8 cellular contexts compared by ENCODE assay signal in genomic region chr6:143060806-143061596, GRCh38. TPM values are rescaled to one million over a fixed set of nuclear protein-coding genes. Genes with fewer than 3 reads are reported as not detected.
DNase-seq lines count a peak whose midpoint lies in the region; ATAC-seq, FAIRE-seq and TF ChIP-seq lines count a peak whose summit lies in the region.

AIG1 (plus strand) TSS chr6:143060889; CDS start chr6:143060926, 37 bp downstream.

- WGBS in ovary, 3 donors = 6 to 13% (median 11%) methylated on average over 26 to 50 of the region's 50 CpGs
- WGBS in thymus = 10% methylated on average over 50 of the region's 50 CpGs

- no peaks in the 10 kb centered on the region for H3K36me3 ChIP-seq in NT2/D1 (ENCODE audit: insufficient read depth, insufficient read length, low read length)
- H3K36me3 ChIP-seq in ovary = no peaks in the 10 kb centered on the region
- H3K36me3 ChIP-seq in thymus (ENCODE audit: control insufficient read depth, insufficient read depth) = no peaks in the 10 kb centered on the region

- no peak for TF ChIP-seq CTCF in ovary (IDR thresholded peaks at IDR 0.05)

- ATAC-seq in HG03066 (IDR thresholded peaks at IDR 0.05; ENCODE audit: low read depth, unreplicated experiment) = peak; percentile 57

- intact Hi-C loops in ovary (cut with DNase I) = loop anchor here in 1 of 4 donors (5.0 kb wide), 2 partner anchors 114 to 219 kb away; partner anchors contain the start of gene HIVEP2

- H3K9me3 ChIP-seq in NT2/D1 (ENCODE audit: insufficient read depth, low read length) (peaks cover 8% of the 10 kb centered on the region; the same call in 1 of the 2 replicates), ovary (no peaks in the 10 kb centered on the region), thymus (ENCODE audit: control insufficient read depth) (no peaks in the 10 kb centered on the region)

- TF ChIP-seq EP300 in ovary (IDR thresholded peaks at IDR 0.05) = no peak

- no peak for TF ChIP-seq POLR2A in ovary (IDR thresholded peaks at IDR 0.05)

- DNase-seq in SKM-1 (lab: John Stamatoyannopoulos, UW; ENCODE audit: unreplicated experiment) (peak; percentile 43), SKM-1 treated with dmso at 0.1 percent for 144 hours (lab: John Stamatoyannopoulos, UW; ENCODE audit: unreplicated experiment) (no peak), NT2/D1 (ENCODE audit: low read depth, low spot score) (no peak), frontal cortex (ENCODE audit: low spot score in 2 of 2) (no peak), ovary (peak in 4 of 5 donors; percentile 70 to 83 (median 82))
- DNase-seq in activated effector memory CD4-positive, alpha-beta T cell treated with anti-CD3 and anti-CD28 coated beads, Interleukin-2, amount 50 U/mL, for 16 hours = peak; percentile 87

- H3K27ac ChIP-seq in ovary (peak within 1 kb of the TSS; percentile 67 to 83), thymus (ENCODE audit: low read depth) (peak within 1 kb of the TSS; percentile 88)

- peak within 1 kb of the TSS; percentile 83 for H3K9ac ChIP-seq in NT2/D1 (ENCODE audit: insufficient read length, low read depth)

- H3K4me1 ChIP-seq in NT2/D1 (ENCODE audit: insufficient read depth, insufficient read length) (no peaks in the 10 kb centered on the region), ovary (ENCODE audit: insufficient read depth) (peaks cover 3% of the 10 kb centered on the region), thymus (ENCODE audit: control insufficient read depth, insufficient read depth, low read length) (no peaks in the 10 kb centered on the region)

- no peak for FAIRE-seq in frontal cortex (lab: Jason Lieb, UNC)

- H3K4me3 ChIP-seq in NT2/D1 (ENCODE audit: insufficient read length, low read depth) (peak within 1 kb of the TSS; percentile 69), ovary (peak within 1 kb of the TSS; percentile 76), thymus (ENCODE audit: low read length) (peak within 1 kb of the TSS; percentile 78)

- no peaks in the 10 kb centered on the region for H3K27me3 ChIP-seq in NT2/D1 (ENCODE audit: insufficient read depth, insufficient read length)
- no peaks in the 10 kb centered on the region for H3K27me3 ChIP-seq in ovary
- no peaks in the 10 kb centered on the region for H3K27me3 ChIP-seq in thymus (ENCODE audit: control insufficient read depth, insufficient read depth)

RNA-seq across cellular contexts. Expression of gene AIG1, which starts in this region (rescaled TPM):
- total RNA-seq in frontal cortex = 39.5 TPM
- total RNA-seq in ovary = 10 to 100 TPM; 27.8 to 52.2 (median 37.3) TPM
- polyA plus RNA-seq in ovary = 10 to 100 TPM; 34.5 to 91.0 TPM
- 16.5 TPM for polyA plus RNA-seq in thymus

Comparison
In these comparisons a context has a peak if more than half of its experiments do, and no peak if none do; other contexts are left out.
1. DNase-seq: peak in SKM-1 (single experiment), activated effector memory CD4-positive, alpha-beta T cell treated with anti-CD3 and anti-CD28 coated beads, Interleukin-2, amount 50 U/mL, for 16 hours (single experiment) and ovary (4 of 5); none in SKM-1 treated with dmso at 0.1 percent for 144 hours (single experiment), NT2/D1 (single experiment) and frontal cortex (0 of 2).
2. Peak in every context shown above with its lines, with median percentiles within 50 percentile points of each other: H3K4me3 ChIP-seq.